Comparison of ENCODE assay signal across 21 cellular contexts in genomic region chr3:113979916-113980315, GRCh38.
"Had no signal": no experiment of that assay in that cellular context is flagged by ENCODE, and none has a peak within 500 bp of the region (broad histone marks: within the 10 kb centered on the region; RNA-seq: fewer than 3 reads in every experiment).

No MANE protein-coding gene starts in this region.

- DNase-seq: Kasumi-1, MM.1S, NCI-H1092 treated with DMSO at 0.1 percent for 48 hours, NCI-H1436, NCI-H187, NCI-H2029, NCI-H2081 treated with DMSO at 0.1 percent for 48 hours, NCI-H2171, NCI-H226, NCI-H446, NCI-H510A, NCI-H69, NCI-H774, Right ventricle myocardium superior, RPMI8226, SIG-M5 had no signal

- H3K4me3 ChIP-seq: K562, SJSA1, SK-N-MC had no signal

- H3K27ac ChIP-seq: KMS-11, SJSA1, SK-N-MC had no signal

- H3K9ac ChIP-seq: KMS-11 had no signal

- H3K4me2 ChIP-seq: KMS-11 had no signal

- ATAC-seq: K562 had no signal

- H3K27me3 Mint-ChIP-seq: IgD-negative memory B cell had no signal

- H3K4me3 Mint-ChIP-seq: IgD-negative memory B cell had no signal

- H3K4me1 ChIP-seq: SJSA1 had no signal

- H3K9me3 ChIP-seq: SJSA1 had no signal
